Comparison of ENCODE assay signal across 1 cellular context in the genomic region with DNA sequence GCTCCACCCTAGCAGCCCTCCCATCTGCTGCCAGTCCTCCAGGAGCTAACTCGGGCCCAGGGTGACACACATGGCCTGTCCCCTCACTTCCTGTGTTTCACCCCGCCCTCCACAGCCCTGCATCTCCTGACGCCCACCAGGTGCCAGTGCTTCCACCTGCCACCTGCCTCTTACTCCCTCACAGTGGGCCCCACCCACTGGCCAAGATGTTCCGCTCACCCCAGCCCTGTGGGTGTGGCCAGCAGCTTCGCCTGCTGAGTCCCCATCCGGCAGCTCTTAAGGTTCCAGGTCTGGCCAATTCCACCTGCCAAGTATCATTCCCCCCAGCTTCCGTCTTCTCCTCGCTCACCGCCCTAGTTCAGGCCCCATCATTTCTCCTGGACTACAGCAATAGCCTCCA.
TF ChIP-seq lines count a peak whose summit lies in the region.

No MANE protein-coding gene starts in this region.

TF ChIP-seq in H1, 55 proteins besides CTCF, POLR2A, EP300 and RAD21 (continued from another document):
- TF ChIP-seq, protein P1, sequence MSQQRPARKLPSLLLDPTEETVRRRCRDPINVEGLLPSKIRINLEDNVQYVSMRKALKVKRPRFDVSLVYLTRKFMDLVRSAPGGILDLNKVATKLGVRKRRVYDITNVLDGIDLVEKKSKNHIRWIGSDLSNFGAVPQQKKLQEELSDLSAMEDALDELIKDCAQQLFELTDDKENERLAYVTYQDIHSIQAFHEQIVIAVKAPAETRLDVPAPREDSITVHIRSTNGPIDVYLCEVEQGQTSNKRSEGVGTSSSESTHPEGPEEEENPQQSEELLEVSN (IDR thresholded peaks at IDR 0.05), result 0 out of 2 replicates have a peak, but pooled peaks have one; percentile 19
